8 cellular contexts compared by ENCODE assay signal in the genomic region with DNA sequence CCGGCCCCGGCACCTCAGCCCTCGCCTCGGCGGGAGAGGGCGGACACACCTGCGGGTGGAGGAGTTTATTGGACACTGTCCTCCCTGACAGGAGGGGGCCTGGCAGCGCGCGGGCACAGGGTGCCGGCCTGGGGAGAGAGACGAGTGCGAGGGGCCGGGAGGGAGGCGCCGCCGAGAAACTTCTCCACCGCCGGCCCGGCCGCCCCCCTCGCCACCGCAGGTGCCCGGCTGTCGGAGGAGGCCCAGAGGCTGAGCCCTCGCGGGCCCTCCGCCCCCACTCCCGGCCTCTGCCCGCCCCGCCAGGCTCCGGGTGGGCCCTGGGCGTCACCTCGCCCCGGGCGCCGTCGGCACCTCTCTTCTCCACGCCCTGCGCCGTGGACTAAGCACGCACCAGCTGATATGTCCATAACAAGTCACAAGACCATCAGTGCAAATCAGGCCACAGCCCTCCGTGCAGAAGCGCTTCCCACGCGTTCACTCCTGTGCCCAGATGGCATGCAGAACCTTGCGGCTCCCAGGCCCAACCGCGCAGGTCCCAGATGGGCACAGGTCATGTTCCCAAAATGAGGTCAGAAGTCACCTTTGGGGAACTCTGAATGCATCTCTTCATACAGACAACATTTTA.
DNase-seq lines count a peak whose midpoint lies in the region; ATAC-seq and TF ChIP-seq lines count a peak whose summit lies in the region.

No MANE protein-coding gene starts in this region.

- no peak for ATAC-seq in gastrocnemius medialis

- H3K27me3 ChIP-seq in GM23248 (replicated peaks; ENCODE audit: insufficient read depth) (peaks cover 55% of the 10 kb centered on the region), left ventricle myocardium inferior (ENCODE audit: low read depth) (peaks cover 99% of the 10 kb centered on the region), gastrocnemius medialis (peaks cover 26 to 36% (median 34%) of the 10 kb centered on the region in 3 donors)

- no peak for TF ChIP-seq CTCF in left ventricle myocardium inferior (IDR thresholded peaks at IDR 0.05; ENCODE audit: borderline replicate concordance)
- TF ChIP-seq CTCF in gastrocnemius medialis (IDR thresholded peaks at IDR 0.05 in 4 of 5, conservative IDR thresholded peaks at IDR 0.05 in 1 of 5): no peak

- no peaks in the 10 kb centered on the region for H3K9me2 ChIP-seq in GM23248 (ENCODE audit: insufficient read depth)

- no peak overlapping the region for H3K27ac ChIP-seq in GM23248
- H3K27ac ChIP-seq in left ventricle myocardium inferior (replicated peaks): no peak overlapping the region
- no peak overlapping the region for H3K27ac ChIP-seq in gastrocnemius medialis

- H4K20me1 ChIP-seq in GM23248 (ENCODE audit: insufficient read depth): no peaks in the 10 kb centered on the region

- DNase-seq in GM23248: peak; percentile 14
- DNase-seq in SW480 (ENCODE audit: low spot score): peak; percentile 4
- no peak for DNase-seq in left ventricle myocardium inferior
- no peak for DNase-seq in gastrocnemius medialis
- no peak for DNase-seq in KG1 (lab: John Stamatoyannopoulos, UW)
- no peak for DNase-seq in Kasumi-1 (lab: John Stamatoyannopoulos, UW)
- no peak for DNase-seq in activated CD4-positive, alpha-beta T cell treated with anti-CD3 and anti-CD28 coated beads, Interleukin-2, amount 10 ng/mL, durations not matched to agents 7 days and 5 days
- DNase-seq in iPS-NIHi7 (ENCODE audit: extremely low spot score): no peak

- TF ChIP-seq POLR2A in gastrocnemius medialis (IDR thresholded peaks at IDR 0.05): no peak

- no peaks in the 10 kb centered on the region for H3K9me3 Mint-ChIP-seq in activated CD4-positive, alpha-beta T cell treated with anti-CD3 and anti-CD28 coated beads, Interleukin-2, amount 10 ng/mL, durations not matched to agents 7 days and 5 days

- no peaks in the 10 kb centered on the region for H3K79me2 ChIP-seq in GM23248 (ENCODE audit: insufficient read depth)

- H3K4me3 Mint-ChIP-seq in activated CD4-positive, alpha-beta T cell treated with anti-CD3 and anti-CD28 coated beads, Interleukin-2, amount 10 ng/mL, durations not matched to agents 7 days and 5 days: no peak overlapping the region

- peaks cover 2% of the 10 kb centered on the region for H3K4me1 Mint-ChIP-seq in activated CD4-positive, alpha-beta T cell treated with anti-CD3 and anti-CD28 coated beads, Interleukin-2, amount 10 ng/mL, durations not matched to agents 7 days and 5 days

- H3K4me3 ChIP-seq in GM23248 (0 out of 2 replicates have a peak overlapping the region, but pooled peaks have one; percentile 22), left ventricle myocardium inferior (peak overlapping the region; percentile 66), gastrocnemius medialis (peak overlapping the region; percentile 37 to 44 (median 38))

- POLR2A ChIA-PET in activated CD4-positive, alpha-beta T cell treated with anti-CD3 and anti-CD28 coated beads, Interleukin-2, amount 10 ng/mL, durations not matched to agents 7 days and 5 days (lab: Charles Lee): no interaction called here

- H3K27me3 Mint-ChIP-seq in activated CD4-positive, alpha-beta T cell treated with anti-CD3 and anti-CD28 coated beads, Interleukin-2, amount 10 ng/mL, durations not matched to agents 7 days and 5 days: peaks cover 39% of the 10 kb centered on the region

- no peak overlapping the region for H3K9ac ChIP-seq in GM23248

- in situ Hi-C loops in GM23248 (cut with MboI) (no loop called here), gastrocnemius medialis (cut with MboI; ENCODE audit: low sequenced_read_pairs in 4 of 4) (no loop called here)

- WGBS in GM23248 (ENCODE audit: low coverage in 1 of 2, low lambda C conversion rate in 2 of 2, missing lambda C conversion rate in 2 of 2), 2 experiments: 14 to 22% methylated on average over 27 to 35 of the region's 49 CpGs

- no peak overlapping the region for H2AFZ ChIP-seq in GM23248

- H3K4me1 ChIP-seq in GM23248 (ENCODE audit: insufficient read depth) (no peaks in the 10 kb centered on the region), left ventricle myocardium inferior (peaks cover 12% of the 10 kb centered on the region), gastrocnemius medialis (peaks cover 0 to 4% of the 10 kb centered on the region in 2 donors)

- H3K36me3 ChIP-seq in GM23248 (ENCODE audit: low read depth): no peaks in the 10 kb centered on the region
- H3K36me3 ChIP-seq in left ventricle myocardium inferior: no peaks in the 10 kb centered on the region
- H3K36me3 ChIP-seq in gastrocnemius medialis: no peaks in the 10 kb centered on the region

- H3K4me2 ChIP-seq in GM23248 (ENCODE audit: unreplicated experiment): no peak overlapping the region

- no peaks in the 10 kb centered on the region for H3K36me3 Mint-ChIP-seq in activated CD4-positive, alpha-beta T cell treated with anti-CD3 and anti-CD28 coated beads, Interleukin-2, amount 10 ng/mL, durations not matched to agents 7 days and 5 days (ENCODE audit: low read depth)

- no peak overlapping the region for H3K27ac Mint-ChIP-seq in activated CD4-positive, alpha-beta T cell treated with anti-CD3 and anti-CD28 coated beads, Interleukin-2, amount 10 ng/mL, durations not matched to agents 7 days and 5 days

- H3K9me3 ChIP-seq in GM23248 (ENCODE audit: low read depth): no peaks in the 10 kb centered on the region
- H3K9me3 ChIP-seq in left ventricle myocardium inferior (replicated peaks): no peaks in the 10 kb centered on the region
- H3K9me3 ChIP-seq in gastrocnemius medialis: no peaks in the 10 kb centered on the region

- intact Hi-C loops in left ventricle myocardium inferior (cut with micrococcal nuclease): no loop called here
- intact Hi-C loops in gastrocnemius medialis (cut with DNase I; ENCODE audit: low total_unique reads): no loop called here

- no peaks in the 10 kb centered on the region for H3F3A ChIP-seq in GM23248 (ENCODE audit: insufficient read depth)

- CTCF ChIA-PET in activated CD4-positive, alpha-beta T cell treated with anti-CD3 and anti-CD28 coated beads, Interleukin-2, amount 10 ng/mL, durations not matched to agents 7 days and 5 days (lab: Charles Lee): no interaction called here

Comparison
In these comparisons a context has a peak if more than half of its experiments do, and no peak if none do; other contexts are left out.
1. DNase-seq: peak in GM23248 (single experiment) and SW480 (single experiment); none in left ventricle myocardium inferior (single experiment), gastrocnemius medialis (0 of 2), KG1 (single experiment), Kasumi-1 (0 of 2), activated CD4-positive, alpha-beta T cell treated with anti-CD3 and anti-CD28 coated beads, Interleukin-2, amount 10 ng/mL, durations not matched to agents 7 days and 5 days (single experiment) and iPS-NIHi7 (single experiment).
2. Peak in every context shown above with its lines, with median percentiles within 50 percentile points of each other: H3K4me3 ChIP-seq.